ENCODE assay signal across 1 cellular context in genomic region chr1:225232930-225233329, GRCh38.
A peak's percentile ranks its signal among the peaks of the same experiment; 100 is the strongest.
TF ChIP-seq lines count a peak whose summit lies in the region.
"Not testable (repeated sequence)": the region's sequence is repeated elsewhere in the genome, so short reads cannot be mapped to it uniquely, and the experiment has no call there.

No MANE protein-coding gene starts in this region.

- POLR2A ChIA-PET in HEK293 (lab: Yijun Ruan, JAX), result not testable (repeated sequence)

- TF ChIP-seq CTCF in HEK293 (tag by site-specific recombination; IDR thresholded peaks at IDR 0.05), result not testable (repeated sequence)

- H3K4me1 ChIP-seq in HEK293 (ENCODE audit: control insufficient read depth, insufficient read depth, low read length), result not testable (repeated sequence)

- H3K9me3 ChIP-seq in HEK293 (ENCODE audit: control insufficient read depth, insufficient read depth, low read depth, low read length), result not testable (repeated sequence)

- CTCF ChIA-PET in HEK293 (lab: Yijun Ruan, JAX), result interaction anchor here (0.6 to 0.7 kb wide), 2 partner anchors 91 to 719 kb away, joined by 3 read pairs; no protein-coding TSS in a partner anchor

- not testable (repeated sequence) for H3K27ac ChIP-seq in HEK293 (ENCODE audit: extremely low read depth, low read depth, low read length)

- not testable (repeated sequence) for H3K36me3 ChIP-seq in HEK293 (ENCODE audit: control insufficient read depth in 2 of 2, insufficient read depth in 1 of 2, low read length in 2 of 2)

- H3K4me3 ChIP-seq in HEK293 (ENCODE audit: low read depth, low read length), result not testable (repeated sequence)

TF ChIP-seq in HEK293, 187 proteins besides CTCF, POLR2A, EP300 and RAD21:
- TF ChIP-seq ZNF146 (tag by site-specific recombination; IDR thresholded peaks at IDR 0.05), result peak; percentile 94
- TF ChIP-seq ZNF280D (tag by site-specific recombination; IDR thresholded peaks at IDR 0.05), result 0 out of 2 replicates have a peak, but pooled peaks have one; percentile 87
TF ChIP-seq in HEK293: peak in this region for 2; not testable (repeated sequence) for 185.
